10 cellular contexts compared by ENCODE assay signal in the genomic region with DNA sequence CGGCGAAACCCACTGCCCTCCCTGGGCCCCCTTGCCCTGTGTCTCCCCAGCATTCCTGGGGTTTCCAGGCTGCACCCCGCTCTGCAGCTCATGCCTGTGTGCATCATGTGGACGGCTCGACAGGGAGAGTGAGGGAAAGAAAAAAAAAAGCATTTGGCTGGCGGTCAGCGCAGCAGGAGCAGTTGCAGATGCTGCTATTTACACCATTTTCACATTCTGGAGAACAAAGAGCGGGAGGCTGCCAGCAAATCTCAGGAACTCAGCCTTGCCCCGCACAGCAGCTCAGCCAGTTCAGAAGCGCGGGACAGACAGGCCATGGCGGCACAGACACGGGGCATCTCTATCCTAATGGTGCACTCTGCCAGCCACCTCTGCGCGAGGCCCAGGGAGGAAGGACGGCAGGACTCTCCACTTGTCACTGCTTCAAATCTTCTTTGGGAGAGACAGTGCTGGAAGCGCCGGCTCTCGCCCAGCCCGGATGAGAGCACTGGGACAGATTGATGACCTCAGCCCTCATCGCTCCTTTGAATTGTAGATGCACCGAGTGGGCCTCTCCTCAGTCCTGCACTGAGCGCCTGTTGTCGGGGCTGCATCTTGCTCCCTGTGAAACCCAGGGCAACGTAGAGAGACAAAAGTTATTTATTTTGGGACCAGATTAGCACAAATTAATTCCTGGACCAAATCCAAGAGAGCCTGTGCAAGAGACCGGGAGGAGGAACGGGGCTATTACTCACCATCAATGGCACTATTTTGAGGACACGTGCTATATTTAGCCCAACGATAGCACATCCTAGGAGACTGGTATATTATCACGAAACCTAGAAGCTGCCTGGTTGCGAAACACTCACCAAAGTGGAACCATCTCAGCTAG.
A peak's percentile ranks its signal among the peaks of the same experiment; 100 is the strongest.
DNase-seq lines count a peak whose midpoint lies in the region; ATAC-seq and TF ChIP-seq lines count a peak whose summit lies in the region.
"Had no signal": no experiment of that assay in that cellular context is flagged by ENCODE, and none has a peak within 500 bp of the region (broad histone marks: within the 10 kb centered on the region; RNA-seq: fewer than 3 reads in every experiment).

No MANE protein-coding gene starts in this region.

- H3K27ac ChIP-seq in ectodermal cell (ENCODE audit: insufficient read depth, low read depth, low read length, poor library complexity, severe bottlenecking), result peak overlapping the region; percentile 78
- peak overlapping the region; percentile 30 to 72 for H3K27ac ChIP-seq in lung (ENCODE audit: low read depth in 1 of 2, low read length in 1 of 2)
- no peak overlapping the region for H3K27ac ChIP-seq in tibial nerve
- H3K27ac ChIP-seq: body of pancreas, prostate gland had no signal

- WGBS in ectodermal cell, 2 experiments, result 28 to 31% methylated on average over 31 of the region's 31 CpGs
- WGBS in lung, 2 donors, result 40 to 50% methylated on average over 31 of the region's 31 CpGs
- WGBS in tibial nerve, 2 donors, result 18 to 22% methylated on average over 30 to 31 of the region's 31 CpGs

- TF ChIP-seq POLR2A in tibial nerve (IDR thresholded peaks at IDR 0.05), result no peak

- no peaks in the 10 kb centered on the region for H3K9me3 ChIP-seq in ectodermal cell (ENCODE audit: control insufficient read depth, low read length)
- H3K9me3 ChIP-seq in lung (ENCODE audit: control insufficient read depth in 2 of 2, insufficient read depth in 1 of 2, low read length in 1 of 2), result peaks cover 0 to 10% of the 10 kb centered on the region in 2 donors
- no peaks in the 10 kb centered on the region for H3K9me3 ChIP-seq in tibial nerve
- H3K9me3 ChIP-seq: body of pancreas, prostate gland had no signal

- peak; percentile 44 for ATAC-seq in lung (ENCODE audit: insufficient read depth, low FRiP score)
- ATAC-seq in GM18870 (IDR thresholded peaks at IDR 0.05; ENCODE audit: unreplicated experiment), result no peak
- ATAC-seq in GM18873 (IDR thresholded peaks at IDR 0.05; ENCODE audit: low FRiP score, unreplicated experiment), result no peak
- ATAC-seq: body of pancreas had no signal

- H3K4me1 ChIP-seq in ectodermal cell (ENCODE audit: control insufficient read depth, insufficient read depth, low read length) (peaks cover 6% of the 10 kb centered on the region), lung (ENCODE audit: control insufficient read depth in 2 of 2, insufficient read depth in 2 of 2, low read length in 2 of 2) (peaks cover 4 to 5% of the 10 kb centered on the region in 2 donors), tibial nerve (peaks cover 0 to 19% (median 3%) of the 10 kb centered on the region in 4 donors)
- H3K4me1 ChIP-seq: body of pancreas, prostate gland had no signal

- no peak overlapping the region for H3K4me3 ChIP-seq in ectodermal cell (ENCODE audit: insufficient read depth, low read depth, low read length)
- no peak overlapping the region for H3K4me3 ChIP-seq in lung
- peak overlapping the region in 3 of 4 donors; percentile 16 to 25 (median 24) for H3K4me3 ChIP-seq in tibial nerve
- H3K4me3 ChIP-seq: body of pancreas, prostate gland had no signal

- TF ChIP-seq EP300 in tibial nerve (IDR thresholded peaks at IDR 0.05), result no peak

- DNase-seq in DMS53 (lab: John Stamatoyannopoulos, UW), result peak; percentile 20
- no peak for DNase-seq in DMS53 treated with DMSO at 0.1 percent for 48 hours (lab: John Stamatoyannopoulos, UW; ENCODE audit: unreplicated experiment)
- DNase-seq in lung (ENCODE audit: low spot score), result no peak
- peak in 1 of 2 donors; percentile 10 for DNase-seq in tibial nerve (ENCODE audit: low spot score in 2 of 2)
- DNase-seq in NK-92 (lab: John Stamatoyannopoulos, UW; ENCODE audit: unreplicated experiment), result no peak
- DNase-seq: body of pancreas had no signal

- H3K36me3 ChIP-seq in ectodermal cell (ENCODE audit: control insufficient read depth, insufficient read depth, low read length), result no peaks in the 10 kb centered on the region
- no peaks in the 10 kb centered on the region for H3K36me3 ChIP-seq in lung (ENCODE audit: control insufficient read depth in 2 of 2, insufficient read depth in 2 of 2, low read length in 2 of 2)
- no peaks in the 10 kb centered on the region for H3K36me3 ChIP-seq in tibial nerve
- H3K36me3 ChIP-seq: prostate gland had no signal

- no peaks in the 10 kb centered on the region for H3K27me3 ChIP-seq in ectodermal cell (ENCODE audit: control insufficient read depth, insufficient read depth, low read length, poor library complexity, severe bottlenecking)
- no peaks in the 10 kb centered on the region for H3K27me3 ChIP-seq in lung (ENCODE audit: control insufficient read depth, insufficient read depth)
- H3K27me3 ChIP-seq in tibial nerve, result no peaks in the 10 kb centered on the region
- H3K27me3 ChIP-seq: body of pancreas had no signal

- TF ChIP-seq CTCF in lung (IDR thresholded peaks at IDR 0.05; ENCODE audit: control extremely low read depth, extremely low read depth) (no peak), tibial nerve (IDR thresholded peaks at IDR 0.05) (no peak)

Comparison
In these comparisons a context has a peak if more than half of its experiments do, and no peak if none do; other contexts are left out.
1. H3K27ac ChIP-seq: peak in ectodermal cell (single experiment) and lung (2 of 2); none in tibial nerve (0 of 4).
2. H3K4me3 ChIP-seq: peak in tibial nerve (3 of 4); none in ectodermal cell (single experiment) and lung (single experiment).